ENCODE assay signal across 9 cellular contexts in genomic region chr5:124660229-124661093, GRCh38.
DNase-seq lines count a peak whose midpoint lies in the region; ATAC-seq and FAIRE-seq lines count a peak whose summit lies in the region.
"Had no signal": no experiment of that assay in that cellular context is flagged by ENCODE, and none has a peak within 500 bp of the region (broad histone marks: within the 10 kb centered on the region; RNA-seq: fewer than 3 reads in every experiment).

No MANE protein-coding gene starts in this region.

- no peak overlapping the region for H3K9ac ChIP-seq in trophoblast cell (ENCODE audit: low read length)

- intact Hi-C loops in posterior cingulate gyrus (cut with DNase I) = no loop called here

- FAIRE-seq in G401.6 (lab: Jason Lieb, UNC) (peak; percentile 47), small intestine (lab: Jason Lieb, UNC) (no peak)
- FAIRE-seq: frontal cortex had no signal

- peak overlapping the region; percentile 5 for H3K18ac ChIP-seq in trophoblast cell (ENCODE audit: low read length)

- H3K36me3 ChIP-seq in SJCRH30 = no peaks in the 10 kb centered on the region
- no peaks in the 10 kb centered on the region for H3K36me3 ChIP-seq in trophoblast cell (ENCODE audit: control insufficient read depth in 1 of 2, insufficient read depth in 2 of 2, low read length in 2 of 2)
- H3K36me3 ChIP-seq in small intestine (ENCODE audit: control insufficient read depth in 2 of 2, insufficient read depth in 2 of 2, low read length in 2 of 2) = no peaks in the 10 kb centered on the region

- H3K23ac ChIP-seq in trophoblast cell (ENCODE audit: low read length) = no peak overlapping the region

- H2BK12ac ChIP-seq in trophoblast cell (ENCODE audit: low read length) = peak overlapping the region; percentile 15

- H3K4me2 ChIP-seq in trophoblast cell (ENCODE audit: low read length) = peak overlapping the region; percentile 19

- H3K79me1 ChIP-seq in trophoblast cell (ENCODE audit: low read length) = peaks cover 34% of the 10 kb centered on the region

- H3K4ac ChIP-seq in trophoblast cell (ENCODE audit: low read depth, low read length) = peak overlapping the region; percentile 48

- H4K12ac ChIP-seq in trophoblast cell (ENCODE audit: low read depth, low read length) = no peak overlapping the region

- H4K8ac ChIP-seq in trophoblast cell (ENCODE audit: low read depth, low read length) = peak overlapping the region; percentile 12

- H3K9me3 ChIP-seq in SJCRH30 (replicated peaks) (no peaks in the 10 kb centered on the region), trophoblast cell (ENCODE audit: insufficient read depth, low read depth, low read length) (no peaks in the 10 kb centered on the region), small intestine (ENCODE audit: control insufficient read depth, low read depth) (no peaks in the 10 kb centered on the region)

- H3K79me2 ChIP-seq in trophoblast cell (ENCODE audit: control insufficient read depth, insufficient read depth, low read length, poor library complexity) = peaks cover 3% of the 10 kb centered on the region

- WGBS in trophoblast cell (ENCODE audit: extremely low coverage, insufficient coverage, insufficient read length) = no CpG with 5 or more reads among the region's 6 CpGs
- 77 to 86% (median 84%) methylated on average over 6 of the region's 6 CpGs for WGBS in small intestine, 3 donors

- H3K4me3 ChIP-seq in SJCRH30 (peak overlapping the region; percentile 10; the same call in 1 of the 2 replicates), trophoblast cell (ENCODE audit: low read depth, low read length) (no peak overlapping the region), small intestine (ENCODE audit: low read depth in 1 of 2, low read length in 2 of 2) (no peak overlapping the region)

- H3K27me3 ChIP-seq in SJCRH30 = no peaks in the 10 kb centered on the region
- H3K27me3 ChIP-seq in trophoblast cell (ENCODE audit: insufficient read depth, low read length) = no peaks in the 10 kb centered on the region
- no peaks in the 10 kb centered on the region for H3K27me3 ChIP-seq in small intestine (ENCODE audit: control insufficient read depth in 2 of 2, insufficient read depth in 2 of 2, low read length in 2 of 2)

- H2BK120ac ChIP-seq in trophoblast cell (ENCODE audit: insufficient read depth, low read length, poor library complexity) = peak overlapping the region; percentile 96

- peak overlapping the region; percentile 12 for H3K14ac ChIP-seq in trophoblast cell (ENCODE audit: low read length)

- H2BK5ac ChIP-seq in trophoblast cell (ENCODE audit: low read depth, low read length, poor library complexity) = peak overlapping the region; percentile 93

- DNase-seq in SJCRH30 (peak; percentile 30 to 47), fibroblast of peridontal ligament (ENCODE audit: extremely low read depth) (peak; percentile 89), trophoblast cell (peak; percentile 90 to 95), posterior cingulate gyrus (no peak), small intestine (no peak), inferior parietal cortex (ENCODE audit: extremely low spot score) (no peak)

- H4K91ac ChIP-seq in trophoblast cell (ENCODE audit: low read depth, low read length) = peak overlapping the region; percentile 68

- H3K4me1 ChIP-seq in SJCRH30 = peaks cover 74% of the 10 kb centered on the region
- H3K4me1 ChIP-seq in trophoblast cell (ENCODE audit: control insufficient read depth in 1 of 2, insufficient read depth in 2 of 2, low read length in 2 of 2) = peaks cover 23 to 37% of the 10 kb centered on the region in 2 experiments
- peaks cover 18 to 30% of the 10 kb centered on the region in 2 donors for H3K4me1 ChIP-seq in small intestine (ENCODE audit: control insufficient read depth in 2 of 2, insufficient read depth in 1 of 2, low read depth in 1 of 2, low read length in 1 of 2)

- H2AFZ ChIP-seq in trophoblast cell (ENCODE audit: insufficient read depth, low read length, poor library complexity) = peak overlapping the region; percentile 1

- no peak for ATAC-seq in HG02763 (IDR thresholded peaks at IDR 0.05; ENCODE audit: unreplicated experiment)

- peak overlapping the region; percentile 1 for H2AK5ac ChIP-seq in trophoblast cell (ENCODE audit: low read length)

- H3K27ac ChIP-seq in SJCRH30 (peak overlapping the region; percentile 96), trophoblast cell (ENCODE audit: low read depth, low read length) (peak overlapping the region; percentile 94), small intestine (ENCODE audit: low read depth in 1 of 2, low read length in 1 of 2) (peak overlapping the region in 1 of 2 donors; percentile 66)

Comparison
In these comparisons a context has a peak if more than half of its experiments do, and no peak if none do; other contexts are left out.
1. DNase-seq: peak in SJCRH30 (2 of 2), fibroblast of peridontal ligament (single experiment) and trophoblast cell (2 of 2); none in posterior cingulate gyrus (0 of 10), small intestine (single experiment) and inferior parietal cortex (single experiment).